ENCODE assay signal across 8 cellular contexts in the genomic region with DNA sequence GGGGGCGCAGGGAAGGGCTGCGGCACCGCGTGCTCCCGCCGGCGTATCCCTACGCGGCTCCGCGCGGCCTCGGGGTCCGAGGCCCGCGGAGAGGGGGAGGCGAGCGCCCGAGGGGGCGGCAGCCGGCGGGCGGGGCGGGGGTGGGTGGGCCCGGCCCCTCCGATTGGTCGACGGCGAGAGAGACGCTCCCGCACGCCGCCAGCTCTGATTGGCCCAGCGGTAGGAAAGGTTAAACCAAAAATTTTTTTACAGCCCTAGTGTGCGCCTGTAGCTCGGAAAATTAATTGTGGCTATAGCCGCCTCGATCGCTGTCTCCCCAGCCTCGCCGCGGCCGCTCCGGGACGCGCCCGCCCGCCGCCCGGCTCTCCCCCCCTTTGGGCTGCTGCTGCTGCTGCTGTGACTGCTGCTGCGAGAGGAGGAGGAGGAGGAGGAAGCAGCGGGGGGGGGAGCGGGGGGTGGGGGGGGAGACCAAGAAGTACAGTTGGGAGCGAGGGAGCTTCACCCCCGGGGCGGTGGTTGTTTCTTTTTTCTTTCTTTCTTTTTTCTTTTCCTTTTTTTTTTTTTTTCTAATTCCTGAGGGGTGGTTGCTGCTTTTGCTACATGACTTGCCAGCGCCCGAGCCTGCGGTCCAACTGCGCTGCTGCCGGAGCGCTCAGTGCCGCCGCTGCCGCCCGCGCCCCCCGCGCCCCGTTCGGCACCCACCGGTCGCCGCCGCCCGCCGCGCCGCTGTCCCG. TPM values are rescaled to one million over a fixed set of nuclear protein-coding genes. Genes with fewer than 3 reads are reported as not detected.
A peak's percentile ranks its signal among the peaks of the same experiment; 100 is the strongest.
DNase-seq lines count a peak whose midpoint lies in the region; ATAC-seq and TF ChIP-seq lines count a peak whose summit lies in the region.

A gene (plus strand): TSS at position 283 of the 734 bp plus-strand sequence. CDS start 493 bp downstream, outside the sequence.

- H3K4me3 Mint-ChIP-seq in CD4-positive, alpha-beta T cell, result peak within 1 kb of the TSS; percentile 74

- H3K27me3 ChIP-seq in CD4-positive, alpha-beta T cell (ENCODE audit: control insufficient read depth, insufficient read depth, low read length), result peaks cover 71% of the 10 kb centered on the region
- H3K27me3 ChIP-seq in Peyer's patch, result peaks cover 0 to 36% of the 10 kb centered on the region in 2 donors
- H3K27me3 ChIP-seq in gastrocnemius medialis, result peaks cover 72 to 92% (median 80%) of the 10 kb centered on the region in 3 donors

- peaks cover 14% of the 10 kb centered on the region for H3K4me1 Mint-ChIP-seq in CD4-positive, alpha-beta T cell (ENCODE audit: low read depth)

- intact Hi-C loops in CD4-positive, alpha-beta T cell (cut with DNase I, micrococcal nuclease), result no loop called here
- intact Hi-C loops in gastrocnemius medialis (cut with DNase I; ENCODE audit: low total_unique reads), result no loop called here

- peaks cover 79% of the 10 kb centered on the region for H3K27me3 Mint-ChIP-seq in CD4-positive, alpha-beta T cell

- TF ChIP-seq POLR2A in Peyer's patch (IDR thresholded peaks at IDR 0.05) (no peak), gastrocnemius medialis (IDR thresholded peaks at IDR 0.05) (no peak)

- TF ChIP-seq CTCF in CD4-positive, alpha-beta T cell (IDR thresholded peaks at IDR 0.05), result no peak
- TF ChIP-seq CTCF in HFF-Myc (IDR thresholded peaks at IDR 0.05; ENCODE audit: low read depth, low read length, missing control alignments) (no peak), Peyer's patch (IDR thresholded peaks at IDR 0.05) (no peak), fibroblast of the aortic adventitia (IDR thresholded peaks at IDR 0.05; ENCODE audit: insufficient read depth, low read length) (no peak), gastrocnemius medialis (IDR thresholded peaks at IDR 0.05 in 4 of 5, conservative IDR thresholded peaks at IDR 0.05 in 1 of 5) (no peak)

- no peak for DNase-seq in CD4-positive, alpha-beta T cell
- DNase-seq in HFF-Myc (ENCODE audit: extremely low read depth, low read depth) (no peak), Peyer's patch (no peak), fibroblast of the aortic adventitia (ENCODE audit: low read depth) (peak; percentile 43), gastrocnemius medialis (no peak), hepatic stellate cell (ENCODE audit: low spot score) (no peak), cerebellar cortex (ENCODE audit: low spot score) (no peak)

- no peak within 1 kb of the TSS for H3K27ac Mint-ChIP-seq in CD4-positive, alpha-beta T cell

- H3K4me3 ChIP-seq in HFF-Myc (replicated peaks; ENCODE audit: low read depth, low read length), result peak within 1 kb of the TSS; percentile 20; the same call in 1 of the 2 replicates
- H3K4me3 ChIP-seq in Peyer's patch, result peak within 1 kb of the TSS in 3 of 4 donors; percentile 7 to 40 (median 32)
- H3K4me3 ChIP-seq in fibroblast of the aortic adventitia (ENCODE audit: low read depth, low read length), result peak within 1 kb of the TSS; percentile 51
- H3K4me3 ChIP-seq in gastrocnemius medialis, result peak within 1 kb of the TSS; percentile 26 to 40 (median 36)

- H3K36me3 Mint-ChIP-seq in CD4-positive, alpha-beta T cell (ENCODE audit: low read depth), result no peaks in the 10 kb centered on the region

- H3K27ac ChIP-seq in CD4-positive, alpha-beta T cell (ENCODE audit: low read depth, low read length), result no peak within 1 kb of the TSS
- H3K27ac ChIP-seq in Peyer's patch, result no peak within 1 kb of the TSS
- H3K27ac ChIP-seq in gastrocnemius medialis, result no peak within 1 kb of the TSS

- H3K36me3 ChIP-seq in Peyer's patch (no peaks in the 10 kb centered on the region), gastrocnemius medialis (no peaks in the 10 kb centered on the region)

- no peak for ATAC-seq in CD4-positive, alpha-beta T cell (ENCODE audit: poor library complexity)
- ATAC-seq in gastrocnemius medialis (no peak), GM21737 (IDR thresholded peaks at IDR 0.05; ENCODE audit: unreplicated experiment) (no peak)

- H3K4me1 ChIP-seq in Peyer's patch (peaks cover 0 to 17% (median 0%) of the 10 kb centered on the region in 4 donors), gastrocnemius medialis (peaks cover 0 to 3% of the 10 kb centered on the region in 2 donors)

- H3K9me3 ChIP-seq in CD4-positive, alpha-beta T cell (ENCODE audit: control insufficient read depth, low read length), result peaks cover 8% of the 10 kb centered on the region
- H3K9me3 ChIP-seq in Peyer's patch (peaks cover 0 to 6% (median 2%) of the 10 kb centered on the region in 4 donors), gastrocnemius medialis (no peaks in the 10 kb centered on the region)

- no peaks in the 10 kb centered on the region for H3K9me3 Mint-ChIP-seq in CD4-positive, alpha-beta T cell

- CTCF ChIA-PET in CD4-positive, alpha-beta T cell (lab: Charles Lee), result no interaction called here

- POLR2A ChIA-PET in CD4-positive, alpha-beta T cell (lab: Charles Lee), result no interaction called here

- in situ Hi-C loops in gastrocnemius medialis (cut with MboI; ENCODE audit: low sequenced_read_pairs in 4 of 4), result loop anchor here in 2 of 4 donors (25.0 kb wide), 2 partner anchors 771 to 1446 kb away; no protein-coding TSS in a partner anchor

RNA-seq across cellular contexts. Expression of the gene that starts here (rescaled TPM):
- not detected for total RNA-seq in CD4-positive, alpha-beta T cell
- total RNA-seq in Peyer's patch (not detected), fibroblast of the aortic adventitia (ENCODE audit: low replicate concordance) (0.63 TPM in 1 of 2 replicates, not detected in the other), gastrocnemius medialis (not detected)

Comparison
In these comparisons a context has a peak if more than half of its experiments do, and no peak if none do; other contexts are left out.
1. Peak in DNase-seq and H3K4me3 ChIP-seq in fibroblast of the aortic adventitia; RNA of the gene not detected or under 1 TPM.